In genomic region chr9:6630502-6631206, GRCh38 we compare ENCODE assay signal across 10 cellular contexts. TPM values are rescaled to one million over a fixed set of nuclear protein-coding genes. Genes with fewer than 3 reads are reported as not detected.
DNase-seq lines count a peak whose midpoint lies in the region; ATAC-seq and TF ChIP-seq lines count a peak whose summit lies in the region.
"Had no signal": no experiment of that assay in that cellular context is flagged by ENCODE, and none has a peak within 500 bp of the region (broad histone marks: within the 10 kb centered on the region; RNA-seq: fewer than 3 reads in every experiment).

No MANE protein-coding gene starts in this region.

- H3K9me3 Mint-ChIP-seq in activated CD4-positive, alpha-beta T cell treated with anti-CD3 and anti-CD28 coated beads for 36 hours (ENCODE audit: low read depth) = no peaks in the 10 kb centered on the region
- no peaks in the 10 kb centered on the region for H3K9me3 Mint-ChIP-seq in mesothelial cell of epicardium

- peak; percentile 16 for DNase-seq in activated CD4-positive, alpha-beta T cell treated with anti-CD3 and anti-CD28 coated beads for 36 hours
- no peak for DNase-seq in activated CD4-positive, alpha-beta T cell treated with anti-CD3 and anti-CD28 coated beads, Interleukin-2, amount 50 U/mL, for 1 hour
- DNase-seq in UCSD-AML1 (lab: John Stamatoyannopoulos, UW; ENCODE audit: unreplicated experiment) (peak; percentile 29), sciatic nerve (ENCODE audit: low spot score) (no peak), mesothelial cell of epicardium (ENCODE audit: low spot score in 2 of 2, unreplicated experiment in 2 of 2) (no peak)
- DNase-seq: IMR-90, NCI-H774 had no signal

- H3K27me3 Mint-ChIP-seq in activated CD4-positive, alpha-beta T cell treated with anti-CD3 and anti-CD28 coated beads for 36 hours = peaks cover 16% of the 10 kb centered on the region
- H3K27me3 Mint-ChIP-seq in mesothelial cell of epicardium (ENCODE audit: low read depth) = no peaks in the 10 kb centered on the region

- peaks cover 3% of the 10 kb centered on the region for H3K4me1 Mint-ChIP-seq in activated CD4-positive, alpha-beta T cell treated with anti-CD3 and anti-CD28 coated beads for 36 hours
- H3K4me1 Mint-ChIP-seq in mesothelial cell of epicardium = no peaks in the 10 kb centered on the region

- no peak overlapping the region for H3K4me3 Mint-ChIP-seq in activated CD4-positive, alpha-beta T cell treated with anti-CD3 and anti-CD28 coated beads for 36 hours
- H3K4me3 Mint-ChIP-seq in mesothelial cell of epicardium = no peak overlapping the region

- POLR2A ChIA-PET in activated CD4-positive, alpha-beta T cell treated with anti-CD3 and anti-CD28 coated beads for 36 hours (lab: Charles Lee) = no interaction called here

- intact Hi-C loops in activated CD4-positive, alpha-beta T cell treated with anti-CD3 and anti-CD28 coated beads for 36 hours (cut with DNase I, micrococcal nuclease) = no loop called here
- intact Hi-C loops in sciatic nerve (cut with DNase I) = no loop called here

- CTCF ChIA-PET in activated CD4-positive, alpha-beta T cell treated with anti-CD3 and anti-CD28 coated beads for 36 hours (lab: Charles Lee) = no interaction called here

- TF ChIP-seq CTCF in mesothelial cell of epicardium (IDR thresholded peaks at IDR 0.05; ENCODE audit: unreplicated experiment) = no peak

- ATAC-seq in activated CD4-positive, alpha-beta T cell treated with anti-CD3 and anti-CD28 coated beads for 36 hours = peak; percentile 58
- peak; percentile 65 for ATAC-seq in HG02642 (IDR thresholded peaks at IDR 0.05; ENCODE audit: poor library complexity, unreplicated experiment)
- peak; percentile 13 for ATAC-seq in sciatic nerve
- no peak for ATAC-seq in HG02884 (IDR thresholded peaks at IDR 0.05; ENCODE audit: unreplicated experiment)
- no peak for ATAC-seq in HG02938 (IDR thresholded peaks at IDR 0.05; ENCODE audit: unreplicated experiment)

- H3K36me3 Mint-ChIP-seq in activated CD4-positive, alpha-beta T cell treated with anti-CD3 and anti-CD28 coated beads for 36 hours (ENCODE audit: low read depth) = no peaks in the 10 kb centered on the region
- H3K36me3 Mint-ChIP-seq in mesothelial cell of epicardium = no peaks in the 10 kb centered on the region

- no peak overlapping the region for H3K27ac Mint-ChIP-seq in activated CD4-positive, alpha-beta T cell treated with anti-CD3 and anti-CD28 coated beads for 36 hours
- no peak overlapping the region for H3K27ac Mint-ChIP-seq in mesothelial cell of epicardium

RNA-seq across cellular contexts. Expression of gene GLDC, which starts 14.9 kb away (rescaled TPM):
- total RNA-seq in activated CD4-positive, alpha-beta T cell treated with anti-CD3 and anti-CD28 coated beads for 36 hours = 1 to 10 TPM in 1 of 2 experiments, under 1 TPM in 1; 0.95 to 1.8 TPM
- total RNA-seq in sciatic nerve (35.6 TPM), mesothelial cell of epicardium (1.0 to 2.0 TPM (median 1.5 TPM) in 3 replicates)

Comparison
In these comparisons a context has a peak if more than half of its experiments do, and no peak if none do; other contexts are left out.
1. DNase-seq: peak in activated CD4-positive, alpha-beta T cell treated with anti-CD3 and anti-CD28 coated beads for 36 hours (single experiment) and UCSD-AML1 (single experiment); none in activated CD4-positive, alpha-beta T cell treated with anti-CD3 and anti-CD28 coated beads, Interleukin-2, amount 50 U/mL, for 1 hour (single experiment), sciatic nerve (single experiment) and mesothelial cell of epicardium (0 of 2).
2. ATAC-seq: peak in activated CD4-positive, alpha-beta T cell treated with anti-CD3 and anti-CD28 coated beads for 36 hours (single experiment), HG02642 (single experiment) and sciatic nerve (single experiment); none in HG02884 (single experiment) and HG02938 (single experiment).
3. RNA of gene GLDC, which starts 14.9 kb away (total RNA-seq): 35.6 TPM in sciatic nerve (single experiment); 1.0 to 2.0 TPM in mesothelial cell of epicardium and 0.95 to 1.8 TPM in activated CD4-positive, alpha-beta T cell treated with anti-CD3 and anti-CD28 coated beads for 36 hours; every median in the first group is over 10 times any median in the second.